ENCODE assay signal across 26 cellular contexts in the genomic region with DNA sequence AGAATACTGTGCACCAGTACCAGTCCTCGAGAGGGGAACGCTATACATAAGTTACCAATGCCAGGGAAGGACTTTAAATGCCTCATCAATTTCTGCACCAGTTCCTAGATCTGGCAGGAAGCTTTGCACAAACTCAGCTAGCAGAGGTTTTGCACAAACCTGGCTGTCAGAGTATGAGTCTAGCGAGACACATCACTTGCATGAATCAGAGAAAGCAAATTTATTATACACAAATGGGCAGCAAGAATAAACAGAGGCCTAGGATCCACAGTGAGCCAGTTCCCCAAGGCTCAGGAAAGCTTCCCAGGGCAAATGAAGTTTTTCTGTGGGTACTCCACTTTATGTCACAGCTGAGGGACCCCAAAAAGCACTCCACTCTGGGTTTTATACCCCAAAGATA.
"Had no signal": no experiment of that assay in that cellular context is flagged by ENCODE, and none has a peak within 500 bp of the region (broad histone marks: within the 10 kb centered on the region; RNA-seq: fewer than 3 reads in every experiment).

No MANE protein-coding gene starts in this region.

- H3K9me3 ChIP-seq: left lung, lower lobe of right lung, ovary, testis, thyroid gland, transverse colon, upper lobe of left lung, vagina had no signal

- H3K36me3 ChIP-seq: left lung, lower lobe of right lung, ovary, stomach, thyroid gland, transverse colon, upper lobe of left lung, vagina had no signal

- H3K27me3 ChIP-seq: left lung, ovary, stomach, testis, thyroid gland, transverse colon, upper lobe of left lung, vagina had no signal

- ATAC-seq: left colon; left lung; lower lobe of right lung; natural killer cell treated with Interleukin-12 subunit alpha and Interleukin-12 subunit beta and Interleukin-15 and Interleukin-18, amount 100 ng/mL, for 72 hours; right cardiac atrium; sciatic nerve; stimulated activated naive B cell treated with anti-CD40 and anti-IgM and Interleukin-4, amounts not matched to agents 10 μg/mL and 1 μg/mL and 100 μg/mL, for 72 hours; stimulated activated naive CD8-positive, alpha-beta T cell treated with anti-CD3 and anti-CD28 coated beads, Interleukin-15, Interleukin-2, amounts not matched to agents 100 U/mL and 50 U/mL, for 24 hours had no signal

- H3K4me3 ChIP-seq: left lung, lower lobe of right lung, ovary, skin epidermis, stomach, testis, thyroid gland, transverse colon, upper lobe of left lung, vagina had no signal

- DNase-seq: hypothalamus; immature natural killer cell; kidney; left colon; left lung; lower lobe of right lung; mammary epithelial cell; mesendoderm; naive B cell; ovary; right cardiac atrium; stimulated activated CD4-positive, alpha-beta T cell treated with anti-CD3 and anti-CD28 coated beads, Interleukin-12 subunit alpha, Interleukin-12 subunit beta, amount 100 ng/mL, for 4 hours; stimulated activated CD4-positive, alpha-beta T cell treated with anti-CD3 and anti-CD28 coated beads, Interleukin-15, amount 100 ng/mL, for 24 hours; stimulated activated CD4-positive, alpha-beta T cell treated with anti-CD3 and anti-CD28 coated beads, Interleukin-2, amount 100 ng/mL, for 24 hours; stimulated activated CD4-positive, alpha-beta T cell treated with anti-CD3 and anti-CD28 coated beads, Interleukin-4, amount 100 ng/mL, for 1 hour; stimulated activated naive B cell treated with anti-CD40 and anti-IgM and Interleukin-4, amounts not matched to agents 10 μg/mL and 1 μg/mL and 100 μg/mL, for 72 hours; stimulated activated naive CD8-positive, alpha-beta T cell treated with anti-CD3 and anti-CD28 coated beads, Interleukin-15, Interleukin-2, amounts not matched to agents 100 U/mL and 50 U/mL, for 24 hours; stomach; testis; thyroid gland; transverse colon; upper lobe of left lung had no signal

- H3K27ac ChIP-seq: left lung, lower lobe of right lung, ovary, skin epidermis, stomach, testis, thyroid gland, transverse colon, upper lobe of left lung, vagina had no signal

- H3K4me1 ChIP-seq: left lung, lower lobe of right lung, stomach, testis, thyroid gland, transverse colon, upper lobe of left lung, vagina had no signal
